ENCODE assay signal across 8 cellular contexts in genomic region chr7:45001138-45001694, GRCh38. TPM values are rescaled to one million over a fixed set of nuclear protein-coding genes. Genes with fewer than 3 reads are reported as not detected.
DNase-seq lines count a peak whose midpoint lies in the region; ATAC-seq and TF ChIP-seq lines count a peak whose summit lies in the region.

No MANE protein-coding gene starts in this region.

- H4K20me1 ChIP-seq in mammary epithelial cell (ENCODE audit: insufficient read depth, low read length) = no peaks in the 10 kb centered on the region

- H3K4me1 ChIP-seq in right atrium auricular region = peaks cover 0 to 35% of the 10 kb centered on the region in 2 donors
- H3K4me1 ChIP-seq in mammary epithelial cell (ENCODE audit: insufficient read depth, low read length) = peaks cover 23% of the 10 kb centered on the region
- peaks cover 36% of the 10 kb centered on the region for H3K4me1 ChIP-seq in mononuclear cell (ENCODE audit: insufficient read depth, low read length)
- peaks cover 21% of the 10 kb centered on the region for H3K4me1 ChIP-seq in thymus (ENCODE audit: control insufficient read depth, insufficient read depth, low read length)

- in situ Hi-C loops in mammary epithelial cell (cut with MboI; ENCODE audit: low sequenced_read_pairs in 2 of 2) = no loop called here

- H3K4me3 ChIP-seq in right atrium auricular region (peak overlapping the region; percentile 82 to 84), mammary epithelial cell (replicated peaks in 1 of 3; ENCODE audit: insufficient read depth in 1 of 3, low read depth in 2 of 3, low read length in 3 of 3) (peak overlapping the region; percentile 54 to 81 (median 79)), mononuclear cell (ENCODE audit: low read length) (peak overlapping the region; percentile 64), thymus (ENCODE audit: low read length) (peak overlapping the region; percentile 68)

- peak overlapping the region; percentile 93 to 94 for H3K27ac ChIP-seq in right atrium auricular region
- peak overlapping the region; percentile 58 for H3K27ac ChIP-seq in mammary epithelial cell (ENCODE audit: insufficient read depth, low read depth, low read length)
- H3K27ac ChIP-seq in thymus (ENCODE audit: low read depth) = peak overlapping the region; percentile 70

- H3K4me2 ChIP-seq in mammary epithelial cell (ENCODE audit: insufficient read depth, low read depth, low read length) = peak overlapping the region; percentile 85

- no peak for DNase-seq in right atrium auricular region (ENCODE audit: low spot score)
- DNase-seq in Right ventricle myocardium superior = no peak
- DNase-seq in T-helper 9 cell = peak; percentile 45
- DNase-seq in mammary epithelial cell = peak; percentile 71
- no peak for DNase-seq in NCI-H446 (lab: John Stamatoyannopoulos, UW)

- CTCF ChIA-PET in mammary epithelial cell (lab: Charles Lee; ENCODE audit: low non-redundant PET) = interaction anchor here (0.9 kb wide), 1 partner anchor 238 kb away, joined by 8 read pairs; no protein-coding TSS in a partner anchor

- H3K27me3 ChIP-seq in right atrium auricular region = no peaks in the 10 kb centered on the region
- no peaks in the 10 kb centered on the region for H3K27me3 ChIP-seq in mammary epithelial cell (ENCODE audit: insufficient read depth, low read length)
- no peaks in the 10 kb centered on the region for H3K27me3 ChIP-seq in mononuclear cell (ENCODE audit: insufficient read depth, low read length)
- H3K27me3 ChIP-seq in thymus (ENCODE audit: control insufficient read depth, insufficient read depth) = no peaks in the 10 kb centered on the region

- H3K79me2 ChIP-seq in mammary epithelial cell (ENCODE audit: insufficient read depth, low read length) = peaks cover 58% of the 10 kb centered on the region

- ATAC-seq in Right ventricle myocardium superior (ENCODE audit: poor library complexity) (no peak), HG03159 (IDR thresholded peaks at IDR 0.05; ENCODE audit: unreplicated experiment) (peak; percentile 32)

- dilution Hi-C loops in mammary epithelial cell (cut with HindIII; ENCODE audit: low sequenced_read_pairs) = no loop called here

- TSS peak; percentile 76 for BruUV-seq in mammary epithelial cell (replicated peaks; lab: Mats Ljungman, UMichigan)

- H3K9me3 ChIP-seq in right atrium auricular region (no peaks in the 10 kb centered on the region), mammary epithelial cell (replicated peaks; ENCODE audit: insufficient read depth, low read length) (no peaks in the 10 kb centered on the region), mononuclear cell (ENCODE audit: low read depth, low read length) (no peaks in the 10 kb centered on the region), thymus (ENCODE audit: control insufficient read depth) (no peaks in the 10 kb centered on the region)

- no peaks in the 10 kb centered on the region for H3K36me3 ChIP-seq in right atrium auricular region
- no peaks in the 10 kb centered on the region for H3K36me3 ChIP-seq in mammary epithelial cell (ENCODE audit: insufficient read depth, low read length)
- H3K36me3 ChIP-seq in thymus (ENCODE audit: control insufficient read depth, insufficient read depth) = peaks cover 10% of the 10 kb centered on the region

- H2AFZ ChIP-seq in mammary epithelial cell (ENCODE audit: low read depth, low read length) = no peak overlapping the region

- TF ChIP-seq CTCF in right atrium auricular region (IDR thresholded peaks at IDR 0.05) = no peak
- no peak for TF ChIP-seq CTCF in mammary epithelial cell (conservative IDR thresholded peaks at IDR 0.05 in 1 of 2, IDR thresholded peaks at IDR 0.05 in 1 of 2; ENCODE audit: extremely low read depth in 1 of 2, insufficient read depth in 1 of 2, low read depth in 1 of 2, low read length in 2 of 2)

- H3K9ac ChIP-seq in mammary epithelial cell (ENCODE audit: insufficient read depth, low read length) = peak overlapping the region; percentile 80

- intact Hi-C loops in Right ventricle myocardium superior (cut with DNase I) = loop anchor here (5.0 kb wide), 1 partner anchor 106 kb away; no protein-coding TSS in a partner anchor
- intact Hi-C loops in mammary epithelial cell (cut with micrococcal nuclease) = loop anchor here (5.0 kb wide), 1 partner anchor 46 kb away; no protein-coding TSS in a partner anchor

- WGBS in mammary epithelial cell (ENCODE audit: low coverage, missing lambda C conversion rate) = 0% methylated on average over 8 of the region's 10 CpGs
- 41% methylated on average over 10 of the region's 10 CpGs for WGBS in thymus

RNA-seq across cellular contexts. Expression of gene CCM2, which starts 1.2 kb away (rescaled TPM):
- 10 to 100 TPM; 26.5 to 34.0 TPM for total RNA-seq in right atrium auricular region
- 30.3 TPM for total RNA-seq in Right ventricle myocardium superior
- total RNA-seq in mammary epithelial cell = 10 to 100 TPM; 73.2 to 75.6 TPM
- 66.2 TPM for polyA plus RNA-seq in mammary epithelial cell
- 107 TPM for polyA minus RNA-seq in mammary epithelial cell
- 35.7 TPM for total RNA-seq in mononuclear cell
- 114 TPM for polyA plus RNA-seq in thymus

RNA-seq across cellular contexts. Expression of gene MYO1G, which starts 22.4 kb away (rescaled TPM):
- 1 to 10 TPM in 1 of 2 donors, under 1 TPM in 1; 0.78 to 2.2 TPM for total RNA-seq in right atrium auricular region
- 0.97 TPM for total RNA-seq in Right ventricle myocardium superior
- under 1 TPM in 1 of 2 donors, not detected in 1; 0.17 TPM for total RNA-seq in mammary epithelial cell
- polyA plus RNA-seq in mammary epithelial cell = 0.02 TPM
- polyA minus RNA-seq in mammary epithelial cell = not detected
- total RNA-seq in mononuclear cell = 180 TPM
- 56.2 TPM for polyA plus RNA-seq in thymus

Comparison
In these comparisons a context has a peak if more than half of its experiments do, and no peak if none do; other contexts are left out.
1. DNase-seq: peak in T-helper 9 cell (single experiment) and mammary epithelial cell (single experiment); none in right atrium auricular region (single experiment), Right ventricle myocardium superior (single experiment) and NCI-H446 (0 of 2).
2. RNA of gene MYO1G, which starts 22.4 kb away (total RNA-seq): 180 TPM in mononuclear cell (single experiment); 0.78 to 2.2 TPM in right atrium auricular region, 0.97 TPM in Right ventricle myocardium superior (single experiment) and 0.17 TPM in mammary epithelial cell; every median in the first group is over 10 times any median in the second.
3. Peak in every context shown above with its lines, with median percentiles within 50 percentile points of each other: H3K27ac ChIP-seq and H3K4me3 ChIP-seq.